ENCODE assay signal across 9 cellular contexts in the genomic region with DNA sequence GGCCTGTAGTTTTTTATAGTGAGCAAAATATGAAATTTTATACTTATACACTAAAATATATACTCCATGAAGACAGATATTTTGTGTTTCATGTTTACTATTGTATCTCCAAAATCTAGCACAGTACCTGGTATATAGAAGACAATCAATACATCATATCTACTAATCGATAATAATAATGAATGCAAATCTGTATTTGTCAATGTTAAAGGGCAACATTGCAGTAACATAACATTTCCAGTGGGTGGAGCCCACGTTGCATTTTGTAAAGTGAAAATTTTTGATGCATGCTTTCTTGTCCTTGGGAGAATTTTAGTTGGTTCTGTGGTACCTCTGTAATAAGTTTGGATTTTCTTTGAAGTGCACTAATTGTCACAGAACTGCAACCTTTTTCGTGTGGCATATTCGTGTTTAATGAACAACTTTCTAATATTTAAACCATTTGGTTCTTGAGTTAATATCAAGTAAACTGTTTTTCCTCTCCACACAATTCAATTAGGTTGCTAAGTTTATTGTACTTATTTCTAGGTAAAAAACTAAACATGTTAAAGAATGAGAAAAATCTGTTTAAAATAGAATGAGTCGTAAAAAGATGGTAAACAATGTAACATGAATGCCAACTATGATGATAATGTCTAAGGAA. TPM values are rescaled to one million over a fixed set of nuclear protein-coding genes. Genes with fewer than 3 reads are reported as not detected.
DNase-seq lines count a peak whose midpoint lies in the region; ATAC-seq and TF ChIP-seq lines count a peak whose summit lies in the region.
"Had no signal": no experiment of that assay in that cellular context is flagged by ENCODE, and none has a peak within 500 bp of the region (broad histone marks: within the 10 kb centered on the region; RNA-seq: fewer than 3 reads in every experiment).

No MANE protein-coding gene starts in this region.

- H3K4me1 Mint-ChIP-seq in activated CD4-positive, alpha-beta T cell treated with anti-CD3 and anti-CD28 coated beads, Interleukin-2, amount 10 ng/mL, durations not matched to agents 24 days and 14 days = no peaks in the 10 kb centered on the region
- no peaks in the 10 kb centered on the region for H3K4me1 Mint-ChIP-seq in activated T-helper 17 cell treated with anti-CD3 and anti-CD28 coated beads, Interleukin-2, amount 50 U/mL, for 72 hours

- no peaks in the 10 kb centered on the region for H3K9me3 Mint-ChIP-seq in activated CD4-positive, alpha-beta T cell treated with anti-CD3 and anti-CD28 coated beads, Interleukin-2, amount 10 ng/mL, durations not matched to agents 24 days and 14 days
- H3K9me3 Mint-ChIP-seq in activated T-helper 17 cell treated with anti-CD3 and anti-CD28 coated beads, Interleukin-2, amount 50 U/mL, for 72 hours = no peaks in the 10 kb centered on the region

- 2 to 4% methylated on average over 5 of the region's 5 CpGs for WGBS in gastroesophageal sphincter (ENCODE audit: low coverage in 1 of 2), 2 donors
- 9 to 11% methylated on average over 5 of the region's 5 CpGs for WGBS in transverse colon (ENCODE audit: low coverage in 1 of 2), 2 donors

- no peaks in the 10 kb centered on the region for H3K27me3 ChIP-seq in SU-DHL-6 (ENCODE audit: low read length)
- peaks cover 2% of the 10 kb centered on the region for H3K27me3 ChIP-seq in gastroesophageal sphincter
- H3K27me3 ChIP-seq in transverse colon = no peaks in the 10 kb centered on the region
- no peaks in the 10 kb centered on the region for H3K27me3 ChIP-seq in effector memory CD4-positive, alpha-beta T cell (replicated peaks; ENCODE audit: control insufficient read depth, insufficient read depth, low read length, poor library complexity, severe bottlenecking)

- TF ChIP-seq CTCF in SU-DHL-6 (IDR thresholded peaks at IDR 0.05; ENCODE audit: insufficient read depth, low read length, poor library complexity, severe bottlenecking) (peak; percentile 63), gastroesophageal sphincter (IDR thresholded peaks at IDR 0.05) (peak; percentile 27 to 59 (median 46)), transverse colon (IDR thresholded peaks at IDR 0.05) (peak; percentile 50 to 70 (median 61))

- no peaks in the 10 kb centered on the region for H3K4me1 ChIP-seq in gastroesophageal sphincter
- no peaks in the 10 kb centered on the region for H3K4me1 ChIP-seq in transverse colon
- H3K4me1 ChIP-seq in effector memory CD4-positive, alpha-beta T cell (ENCODE audit: control insufficient read depth, insufficient read depth, low read length, poor library complexity, severe bottlenecking) = no peaks in the 10 kb centered on the region

- no peak overlapping the region for H3K4me3 Mint-ChIP-seq in activated CD4-positive, alpha-beta T cell treated with anti-CD3 and anti-CD28 coated beads, Interleukin-2, amount 10 ng/mL, durations not matched to agents 24 days and 14 days
- H3K4me3 Mint-ChIP-seq in activated T-helper 17 cell treated with anti-CD3 and anti-CD28 coated beads, Interleukin-2, amount 50 U/mL, for 72 hours = no peak overlapping the region
- H3K4me3 Mint-ChIP-seq: activated naive CD8-positive, alpha-beta T cell had no signal

- no peak overlapping the region for H3K27ac ChIP-seq in SU-DHL-6 (ENCODE audit: low read depth, low read length)
- H3K27ac ChIP-seq in gastroesophageal sphincter = no peak overlapping the region
- H3K27ac ChIP-seq in transverse colon = no peak overlapping the region
- H3K27ac ChIP-seq in effector memory CD4-positive, alpha-beta T cell (ENCODE audit: insufficient read depth, low read length, poor library complexity, severe bottlenecking) = no peak overlapping the region

- no peaks in the 10 kb centered on the region for H3K9me3 ChIP-seq in SU-DHL-6 (ENCODE audit: insufficient read depth, low read length)
- no peaks in the 10 kb centered on the region for H3K9me3 ChIP-seq in gastroesophageal sphincter
- H3K9me3 ChIP-seq in transverse colon = no peaks in the 10 kb centered on the region
- no peaks in the 10 kb centered on the region for H3K9me3 ChIP-seq in effector memory CD4-positive, alpha-beta T cell (ENCODE audit: control insufficient read depth, low read length)

- no peak overlapping the region for H3K4me2 ChIP-seq in SU-DHL-6 (ENCODE audit: low read depth, low read length, poor library complexity, severe bottlenecking)

- peak; percentile 60 for DNase-seq in activated CD4-positive, alpha-beta T cell treated with anti-CD3 and anti-CD28 coated beads, Interleukin-2, amount 10 ng/mL, durations not matched to agents 24 days and 14 days
- DNase-seq in activated CD4-positive, alpha-beta T cell treated with anti-CD3 and anti-CD28 coated beads for 1 hour = no peak
- DNase-seq in transverse colon = no peak
- no peak for DNase-seq in effector memory CD4-positive, alpha-beta T cell

- in situ Hi-C loops in transverse colon (cut with MboI; ENCODE audit: low pct_ligation_motif_present in 1 of 4, low pct_unique_long_range_greater_than_20kb in 1 of 4, low sequenced_read_pairs in 3 of 4) = no loop called here

- TF ChIP-seq POLR2A in gastroesophageal sphincter (IDR thresholded peaks at IDR 0.05) (no peak), transverse colon (IDR thresholded peaks at IDR 0.05) (no peak)

- no peaks in the 10 kb centered on the region for H3K27me3 Mint-ChIP-seq in activated CD4-positive, alpha-beta T cell treated with anti-CD3 and anti-CD28 coated beads, Interleukin-2, amount 10 ng/mL, durations not matched to agents 24 days and 14 days
- H3K27me3 Mint-ChIP-seq in activated T-helper 17 cell treated with anti-CD3 and anti-CD28 coated beads, Interleukin-2, amount 50 U/mL, for 72 hours = no peaks in the 10 kb centered on the region
- H3K27me3 Mint-ChIP-seq: activated naive CD8-positive, alpha-beta T cell had no signal

- no peaks in the 10 kb centered on the region for H3K36me3 Mint-ChIP-seq in activated CD4-positive, alpha-beta T cell treated with anti-CD3 and anti-CD28 coated beads, Interleukin-2, amount 10 ng/mL, durations not matched to agents 24 days and 14 days (ENCODE audit: low read depth)
- H3K36me3 Mint-ChIP-seq in activated T-helper 17 cell treated with anti-CD3 and anti-CD28 coated beads, Interleukin-2, amount 50 U/mL, for 72 hours (ENCODE audit: low read depth) = no peaks in the 10 kb centered on the region
- H3K36me3 Mint-ChIP-seq: activated naive CD8-positive, alpha-beta T cell had no signal

- H2AFZ ChIP-seq in SU-DHL-6 (ENCODE audit: low read depth, low read length, severe bottlenecking) = no peak overlapping the region

- H3F3A ChIP-seq in SU-DHL-6 (ENCODE audit: insufficient read depth) = no peaks in the 10 kb centered on the region

- no peak overlapping the region for H3K27ac Mint-ChIP-seq in activated CD4-positive, alpha-beta T cell treated with anti-CD3 and anti-CD28 coated beads, Interleukin-2, amount 10 ng/mL, durations not matched to agents 24 days and 14 days
- H3K27ac Mint-ChIP-seq in activated T-helper 17 cell treated with anti-CD3 and anti-CD28 coated beads, Interleukin-2, amount 50 U/mL, for 72 hours = no peak overlapping the region
- H3K27ac Mint-ChIP-seq: activated naive CD8-positive, alpha-beta T cell had no signal

- H3K9me2 ChIP-seq in SU-DHL-6 (replicated peaks; ENCODE audit: insufficient read depth, low read length) = no peaks in the 10 kb centered on the region

- ATAC-seq in HG03342 (IDR thresholded peaks at IDR 0.05; ENCODE audit: unreplicated experiment) (peak; percentile 70), gastroesophageal sphincter (no peak)
- ATAC-seq in activated T-helper 17 cell treated with anti-CD3 and anti-CD28 coated beads, Interleukin-2, amount 50 U/mL, for 72 hours (replicated peaks) = no peak

- H4K20me1 ChIP-seq in SU-DHL-6 (ENCODE audit: low read depth, low read length) = no peaks in the 10 kb centered on the region

- no peaks in the 10 kb centered on the region for H3K79me2 ChIP-seq in SU-DHL-6 (ENCODE audit: insufficient read depth, low read length)

- H3K4me3 ChIP-seq in SU-DHL-6 (ENCODE audit: insufficient read depth, low read length, poor library complexity, severe bottlenecking) (no peak overlapping the region), gastroesophageal sphincter (no peak overlapping the region), transverse colon (no peak overlapping the region)
- H3K4me3 ChIP-seq in effector memory CD4-positive, alpha-beta T cell (ENCODE audit: insufficient read depth, low read depth, low read length, poor library complexity, severe bottlenecking) = no peak overlapping the region

- intact Hi-C loops in activated CD4-positive, alpha-beta T cell treated with anti-CD3 and anti-CD28 coated beads, Interleukin-2, amount 10 ng/mL, durations not matched to agents 24 days and 14 days (cut with micrococcal nuclease) = loop anchor here (2.0 to 5.0 kb wide), 2 partner anchors 701 to 1154 kb away; no protein-coding TSS in a partner anchor
- intact Hi-C loops in transverse colon (cut with DNase I; ENCODE audit: low total_unique reads) = no loop called here

- H3K9ac ChIP-seq in SU-DHL-6 (ENCODE audit: low read length) = no peak overlapping the region

- TF ChIP-seq EP300 in gastroesophageal sphincter (IDR thresholded peaks at IDR 0.05) (no peak), transverse colon (IDR thresholded peaks at IDR 0.05; ENCODE audit: low read depth) (no peak)

- H3K36me3 ChIP-seq in SU-DHL-6 (ENCODE audit: low read length) (no peaks in the 10 kb centered on the region), gastroesophageal sphincter (no peaks in the 10 kb centered on the region), transverse colon (no peaks in the 10 kb centered on the region)
- H3K36me3 ChIP-seq in effector memory CD4-positive, alpha-beta T cell (ENCODE audit: control insufficient read depth, insufficient read depth, low read length) = no peaks in the 10 kb centered on the region

RNA-seq across cellular contexts. Expression of a gene that starts 47.4 kb away (rescaled TPM):
- total RNA-seq in activated CD4-positive, alpha-beta T cell treated with anti-CD3 and anti-CD28 coated beads, Interleukin-2, amount 10 ng/mL, durations not matched to agents 24 days and 14 days = not detected in 2 replicates
- total RNA-seq in gastroesophageal sphincter (1 to 10 TPM; 1.4 to 6.7 (median 4.3) TPM), transverse colon (under 1 TPM; 0.20 to 0.95 (median 0.60) TPM)
- total RNA-seq in activated T-helper 17 cell treated with anti-CD3 and anti-CD28 coated beads, Interleukin-2, amount 50 U/mL, for 72 hours = not detected
